17 cellular contexts compared by ENCODE assay signal in genomic region chr11:19822531-19822930, GRCh38.
DNase-seq lines count a peak whose midpoint lies in the region; ATAC-seq, FAIRE-seq and TF ChIP-seq lines count a peak whose summit lies in the region.
"Had no signal": no experiment of that assay in that cellular context is flagged by ENCODE, and none has a peak within 500 bp of the region (broad histone marks: within the 10 kb centered on the region; RNA-seq: fewer than 3 reads in every experiment).

No MANE protein-coding gene starts in this region.

- peaks cover 17% of the 10 kb centered on the region for H3K4me1 ChIP-seq in HepG2 (ENCODE audit: insufficient read depth, low read length)

- in situ Hi-C loops in HepG2 (cut with HindIII; ENCODE audit: extremely low pct_ligation_motif_present, low pct_unique_long_range_greater_than_20kb), result no loop called here

- no peak for TF ChIP-seq RAD21 in HepG2 (CRISPR knock-in tag; IDR thresholded peaks at IDR 0.05)

- BruUV-seq in HepG2 (replicated peaks; lab: Mats Ljungman, UMichigan), result no TSS peak

- H3K9ac ChIP-seq in HepG2 (ENCODE audit: insufficient read depth, low read depth, low read length), result no peak overlapping the region
- H3K9ac ChIP-seq: BLaER1 treated with 17β-estradiol and CSF1 and Interleukin-3, amounts not matched to agents 10 nM and 100 nM had no signal

- no peaks in the 10 kb centered on the region for H3K36me3 ChIP-seq in HepG2 (replicated peaks in 1 of 2; ENCODE audit: control insufficient read depth in 1 of 2, insufficient read depth in 2 of 2, low read length in 2 of 2)
- H3K36me3 ChIP-seq: BLaER1 treated with 17β-estradiol and CSF1 and Interleukin-3, amounts not matched to agents 10 nM and 100 nM had no signal

- no peaks in the 10 kb centered on the region for H3K79me2 ChIP-seq in HepG2 (ENCODE audit: insufficient read depth, low read length)

- TF ChIP-seq CTCF in D721Med (IDR thresholded peaks at IDR 0.05; ENCODE audit: insufficient read depth, missing control alignments) (no peak), HepG2 (CRISPR knock-in tag; IDR thresholded peaks at IDR 0.05) (no peak)

- H2AFZ ChIP-seq in HepG2 (ENCODE audit: low read length), result no peak overlapping the region

- POLR2A ChIA-PET in HepG2 (lab: Yijun Ruan, JAX), result no interaction called here

- no peak overlapping the region for H3K27ac ChIP-seq in HepG2 (ENCODE audit: extremely low read length, insufficient read depth, low read length)
- H3K27ac ChIP-seq: BLaER1 treated with 17β-estradiol and CSF1 and Interleukin-3, amounts not matched to agents 10 nM and 100 nM had no signal

- peak; percentile 49 for DNase-seq in NCI-H2171 treated with DMSO at 0.1 percent for 48 hours (lab: John Stamatoyannopoulos, UW)
- no peak for DNase-seq in NCI-H2171 (lab: John Stamatoyannopoulos, UW)
- peak; percentile 43 to 87 for DNase-seq in NCI-H524 (lab: John Stamatoyannopoulos, UW)
- DNase-seq in cerebellar cortex (ENCODE audit: low spot score), result peak; percentile 56
- DNase-seq in D721Med (ENCODE audit: insufficient read length, low spot score), result no peak
- no peak for DNase-seq in stimulated activated CD4-positive, alpha-beta T cell treated with anti-CD3 and anti-CD28 coated beads, Interleukin-12 subunit alpha, Interleukin-12 subunit beta, amount 100 ng/mL, for 4 hours
- no peak for DNase-seq in HepG2 (ENCODE audit: low spot score)
- DNase-seq: ACHN; CD4-positive, CD25-positive, alpha-beta regulatory T cell; DMS153; DMS79 treated with DMSO at 0.1 percent for 48 hours; GF-D8; IMR-90; KBM-7 had no signal

- TF ChIP-seq POLR2A in HepG2 (IDR thresholded peaks at IDR 0.05; ENCODE audit: insufficient read depth in 1 of 2, low read depth in 2 of 2, low read length in 2 of 2), result no peak

- CTCF ChIA-PET in HepG2 (lab: Yijun Ruan, JAX; ENCODE audit: low intra/inter-chr PET ratio, low total read pairs), result no interaction called here

- peaks cover 0 to 14% of the 10 kb centered on the region in 2 experiments; a peak in 3 of 5 replicates for H3K27me3 ChIP-seq in HepG2 (ENCODE audit: control insufficient read depth in 1 of 2, insufficient read depth in 2 of 2, low read length in 2 of 2)
- H3K27me3 ChIP-seq: BLaER1 treated with 17β-estradiol and CSF1 and Interleukin-3, amounts not matched to agents 10 nM and 100 nM had no signal

- H3K9me3 ChIP-seq in HepG2 (ENCODE audit: low read length), result no peaks in the 10 kb centered on the region
- H3K9me3 ChIP-seq: BLaER1 treated with 17β-estradiol and CSF1 and Interleukin-3, amounts not matched to agents 10 nM and 100 nM had no signal

- no peak for ATAC-seq in HepG2

- H3K4me2 ChIP-seq in HepG2 (ENCODE audit: low read depth, low read length), result no peak overlapping the region
- H3K4me2 ChIP-seq: BLaER1 treated with 17β-estradiol and CSF1 and Interleukin-3, amounts not matched to agents 10 nM and 100 nM had no signal

- no peaks in the 10 kb centered on the region for H4K20me1 ChIP-seq in HepG2 (ENCODE audit: insufficient read depth, low read length)
- H4K20me1 ChIP-seq: BLaER1 treated with 17β-estradiol and CSF1 and Interleukin-3, amounts not matched to agents 10 nM and 100 nM had no signal

- FAIRE-seq in D721Med (lab: Jason Lieb, UNC) (no peak), HepG2 (lab: Jason Lieb, UNC) (no peak)
- FAIRE-seq: GM19239, H54 had no signal

- H3K4me3 ChIP-seq in HepG2 (replicated peaks in 1 of 3; ENCODE audit: insufficient read depth in 1 of 3, low read depth in 2 of 3, low read length in 3 of 3), result no peak overlapping the region
- H3K4me3 ChIP-seq: BLaER1 treated with 17β-estradiol and CSF1 and Interleukin-3, amounts not matched to agents 10 nM and 100 nM had no signal

- intact Hi-C loops in HepG2 (cut with micrococcal nuclease; ENCODE audit: unreplicated experiment), result no loop called here

- TF ChIP-seq EP300 in HepG2 (IDR thresholded peaks at IDR 0.05; ENCODE audit: low read depth in 2 of 2, low read length in 2 of 2), result no peak
- TF ChIP-seq EP300 in HepG2 (CRISPR knock-in tag; IDR thresholded peaks at IDR 0.05; ENCODE audit: borderline replicate concordance), result no peak

TF ChIP-seq in HepG2, 621 proteins besides CTCF, POLR2A, EP300 and RAD21:
- TF ChIP-seq NFAT5 (CRISPR knock-in tag; IDR thresholded peaks at IDR 0.05) (no peak), SATB2 (CRISPR knock-in tag; IDR thresholded peaks at IDR 0.05) (no peak), HOXA7 (CRISPR knock-in tag; IDR thresholded peaks at IDR 0.05) (no peak), THAP7 (CRISPR knock-in tag; IDR thresholded peaks at IDR 0.05) (no peak), ZNF816 (CRISPR knock-in tag; IDR thresholded peaks at IDR 0.05; ENCODE audit: borderline replicate concordance) (no peak), JARID2 (CRISPR knock-in tag; IDR thresholded peaks at IDR 0.05; ENCODE audit: insufficient replicate concordance) (no peak), ELF1 (CRISPR knock-in tag; IDR thresholded peaks at IDR 0.05) (no peak)

Comparison
In these comparisons a context has a peak if more than half of its experiments do, and no peak if none do; other contexts are left out.
1. DNase-seq: peak in NCI-H2171 treated with DMSO at 0.1 percent for 48 hours (single experiment), NCI-H524 (2 of 2) and cerebellar cortex (single experiment); none in NCI-H2171 (single experiment), D721Med (single experiment), stimulated activated CD4-positive, alpha-beta T cell treated with anti-CD3 and anti-CD28 coated beads, Interleukin-12 subunit alpha, Interleukin-12 subunit beta, amount 100 ng/mL, for 4 hours (single experiment) and HepG2 (single experiment).